In genomic region chr16:7408700-7409340, GRCh38 we compare ENCODE assay signal across 19 cellular contexts.
DNase-seq lines count a peak whose midpoint lies in the region; ATAC-seq and TF ChIP-seq lines count a peak whose summit lies in the region.
"Had no signal": no experiment of that assay in that cellular context is flagged by ENCODE, and none has a peak within 500 bp of the region (broad histone marks: within the 10 kb centered on the region; RNA-seq: fewer than 3 reads in every experiment).

No MANE protein-coding gene starts in this region.

- ATAC-seq in left colon = no peak
- no peak for ATAC-seq in GM18511 (IDR thresholded peaks at IDR 0.05; ENCODE audit: unreplicated experiment)
- ATAC-seq: K562 had no signal

- H3K56ac ChIP-seq in mesendoderm (ENCODE audit: low read length) = peak overlapping the region; percentile 22

- no peak overlapping the region for H4K5ac ChIP-seq in mesendoderm (ENCODE audit: low read length)

- H3K4me1 ChIP-seq in mesendoderm (ENCODE audit: control insufficient read depth, low read depth, low read length) = peaks cover 9% of the 10 kb centered on the region

- DNase-seq in Caki2 (ENCODE audit: low read depth) = peak; percentile 8
- peak; percentile 83 for DNase-seq in WERI-Rb-1
- peak; percentile 78 for DNase-seq in mesendoderm
- peak; percentile 68 for DNase-seq in retina
- DNase-seq in activated CD8-positive, alpha-beta memory T cell treated with anti-CD3 and anti-CD28 coated beads for 24 hours = no peak
- no peak for DNase-seq in left colon
- DNase-seq: C1 segment of cervical spinal cord; CD4-positive, alpha-beta memory T cell; COR-L47; Kasumi-1; NCI-H1105; NCI-H1436 treated with DMSO at 0.1 percent for 48 hours; NCI-H187 treated with DMSO at 0.1 percent for 48 hours; NCI-H2107; NCI-H524; NCI-H748 treated with DMSO at 0.1 percent for 48 hours; SK-N-SH had no signal

- H2BK5ac ChIP-seq in mesendoderm (ENCODE audit: low read length) = no peak overlapping the region

- no peak overlapping the region for H3K9ac ChIP-seq in mesendoderm (ENCODE audit: low read length)
- H3K9ac ChIP-seq: SK-N-SH had no signal

- H4K8ac ChIP-seq in mesendoderm (ENCODE audit: low read depth, low read length) = no peak overlapping the region

- WGBS in mesendoderm (ENCODE audit: extremely low coverage, insufficient coverage, low lambda C conversion rate) = no CpG with 5 or more reads among the region's 13 CpGs

- in situ Hi-C loops in Caki2 (cut with HindIII; ENCODE audit: low pct_unique_long_range_greater_than_20kb, low sequenced_read_pairs) = no loop called here

- H3K9me3 ChIP-seq in WERI-Rb-1 (ENCODE audit: severe bottlenecking) = no peaks in the 10 kb centered on the region
- H3K9me3 ChIP-seq: SK-N-SH had no signal

- no peak overlapping the region for H3K4me2 ChIP-seq in mesendoderm (ENCODE audit: low read length)
- H3K4me2 ChIP-seq: SK-N-SH had no signal

- H3K79me2 ChIP-seq in mesendoderm (ENCODE audit: control insufficient read depth, insufficient read depth, low read length) = no peaks in the 10 kb centered on the region

- H3K27me3 ChIP-seq in WERI-Rb-1 (ENCODE audit: insufficient read depth, low read depth, severe bottlenecking) (no peaks in the 10 kb centered on the region), mesendoderm (ENCODE audit: insufficient read depth, low read length, poor library complexity) (no peaks in the 10 kb centered on the region)

- H3K79me1 ChIP-seq in mesendoderm (ENCODE audit: low read length) = no peaks in the 10 kb centered on the region

- no peaks in the 10 kb centered on the region for H3K36me3 ChIP-seq in WERI-Rb-1
- H3K36me3 ChIP-seq in mesendoderm (ENCODE audit: control insufficient read depth, insufficient read depth, low read length) = no peaks in the 10 kb centered on the region

- H2AK5ac ChIP-seq in mesendoderm (ENCODE audit: low read length) = no peak overlapping the region

- TF ChIP-seq CTCF in WERI-Rb-1 (IDR thresholded peaks at IDR 0.05; ENCODE audit: low read depth, low read length) = no peak

- H2BK15ac ChIP-seq in mesendoderm (replicated peaks; ENCODE audit: low read depth) = no peak overlapping the region

- intact Hi-C loops in left colon (cut with DNase I, micrococcal nuclease) = no loop called here

- H3K4ac ChIP-seq in mesendoderm (ENCODE audit: low read depth, low read length) = no peak overlapping the region

- H3K18ac ChIP-seq in mesendoderm (ENCODE audit: low read length) = no peak overlapping the region

- H3K4me3 ChIP-seq in WERI-Rb-1 (ENCODE audit: low read depth, low read length) = no peak overlapping the region
- no peak overlapping the region for H3K4me3 ChIP-seq in mesendoderm (ENCODE audit: low read length)
- H3K4me3 ChIP-seq: K562 had no signal

- H3K27ac ChIP-seq in WERI-Rb-1 (no peak overlapping the region), mesendoderm (ENCODE audit: low read depth, low read length) (no peak overlapping the region)

- no peak overlapping the region for H3K23ac ChIP-seq in mesendoderm (ENCODE audit: low read length)

- no peak overlapping the region for H2BK120ac ChIP-seq in mesendoderm (ENCODE audit: low read depth, low read length)

Comparison
In these comparisons a context has a peak if more than half of its experiments do, and no peak if none do; other contexts are left out.
1. DNase-seq: peak in Caki2 (single experiment), WERI-Rb-1 (single experiment), mesendoderm (single experiment) and retina (single experiment); none in activated CD8-positive, alpha-beta memory T cell treated with anti-CD3 and anti-CD28 coated beads for 24 hours (single experiment) and left colon (0 of 2).